ENCODE assay signal across 27 cellular contexts in the genomic region with DNA sequence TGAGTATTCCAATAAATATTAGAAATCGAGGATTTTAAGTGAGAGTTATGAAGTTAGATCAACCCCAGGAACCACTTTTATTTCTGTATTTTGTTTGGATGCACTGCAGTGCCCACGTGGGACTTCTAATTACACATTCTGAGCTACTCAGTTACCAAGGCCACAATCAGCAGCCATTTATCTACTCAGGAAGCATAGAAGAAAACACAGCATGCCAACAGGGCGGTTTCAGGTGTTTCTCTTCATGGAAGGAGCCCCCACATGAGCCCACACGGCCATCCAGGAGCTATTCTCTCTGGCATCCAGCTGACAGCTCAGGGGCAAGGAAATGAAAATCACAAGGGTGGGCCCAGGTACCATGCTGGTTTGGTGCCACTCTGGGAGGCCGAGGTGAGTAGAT.
A peak's percentile ranks its signal among the peaks of the same experiment; 100 is the strongest.
DNase-seq lines count a peak whose midpoint lies in the region; ATAC-seq, FAIRE-seq and TF ChIP-seq lines count a peak whose summit lies in the region.
"Had no signal": no experiment of that assay in that cellular context is flagged by ENCODE, and none has a peak within 500 bp of the region (broad histone marks: within the 10 kb centered on the region; RNA-seq: fewer than 3 reads in every experiment).

No MANE protein-coding gene starts in this region.

- TF ChIP-seq EP300 in HepG2 (IDR thresholded peaks at IDR 0.05; ENCODE audit: low read depth in 2 of 2, low read length in 2 of 2) (no peak), HepG2 (CRISPR knock-in tag; IDR thresholded peaks at IDR 0.05; ENCODE audit: borderline replicate concordance) (no peak)

- no peaks in the 10 kb centered on the region for H4K20me1 ChIP-seq in HepG2 (ENCODE audit: insufficient read depth, low read length)

- H3K9ac ChIP-seq in HepG2 (ENCODE audit: insufficient read depth, low read depth, low read length) (peak overlapping the region; percentile 8; the same call in 1 of the 2 replicates), subcutaneous abdominal adipose tissue (ENCODE audit: low read length in 5 of 5) (no peak overlapping the region)

- H3K9me3 ChIP-seq in HepG2 (ENCODE audit: low read length) (no peaks in the 10 kb centered on the region), subcutaneous abdominal adipose tissue (ENCODE audit: control insufficient read depth in 5 of 5, low read length in 5 of 5) (no peaks in the 10 kb centered on the region)
- H3K9me3 ChIP-seq: Peyer's patch, SJSA1, testis had no signal

- H3K36me3 ChIP-seq in HepG2 (replicated peaks in 1 of 2; ENCODE audit: control insufficient read depth in 1 of 2, insufficient read depth in 2 of 2, low read length in 2 of 2) (peaks cover 0 to 5% of the 10 kb centered on the region in 2 experiments; a peak in 1 of 5 replicates), subcutaneous abdominal adipose tissue (ENCODE audit: control insufficient read depth in 5 of 5, insufficient read depth in 5 of 5, low read length in 5 of 5) (peaks cover 0 to 3% (median 0%) of the 10 kb centered on the region in 5 donors)
- H3K36me3 ChIP-seq: Peyer's patch, SJSA1 had no signal

- no peaks in the 10 kb centered on the region for H3K27me3 Mint-ChIP-seq in activated CD4-positive, alpha-beta T cell treated with anti-CD3 and anti-CD28 coated beads, Interleukin-2, amount 10 ng/mL, durations not matched to agents 24 days and 14 days
- no peaks in the 10 kb centered on the region for H3K27me3 Mint-ChIP-seq in natural killer cell (ENCODE audit: low read depth in 2 of 2)
- no peaks in the 10 kb centered on the region for H3K27me3 Mint-ChIP-seq in natural killer cell treated with Interleukin-12 subunit alpha and Interleukin-12 subunit beta and Interleukin-15 and Interleukin-18, amount 100 ng/mL, for 72 hours

- no peak for FAIRE-seq in HepG2 (lab: Jason Lieb, UNC)
- FAIRE-seq: astrocyte, urothelium cell line had no signal

- no peak overlapping the region for H3K4me2 ChIP-seq in HepG2 (ENCODE audit: low read depth, low read length)
- H3K4me2 ChIP-seq: smooth muscle cell had no signal

- H3K27ac ChIP-seq in HepG2 (ENCODE audit: extremely low read length, insufficient read depth, low read length) (peak overlapping the region; percentile 45), subcutaneous abdominal adipose tissue (ENCODE audit: low read depth, low read length) (peak overlapping the region; percentile 18)
- H3K27ac ChIP-seq: SJSA1, testis had no signal

- ATAC-seq in natural killer cell (no peak), HepG2 (no peak), GM18519 (IDR thresholded peaks at IDR 0.05; ENCODE audit: low FRiP score, unreplicated experiment) (no peak)
- no peak for ATAC-seq in natural killer cell treated with Interleukin-12 subunit alpha and Interleukin-12 subunit beta and Interleukin-15 and Interleukin-18, amount 100 ng/mL, for 72 hours

- H3K4me1 ChIP-seq in HepG2 (ENCODE audit: insufficient read depth, low read length) (peaks cover 53% of the 10 kb centered on the region), subcutaneous abdominal adipose tissue (ENCODE audit: control insufficient read depth in 5 of 5, insufficient read depth in 5 of 5, low read length in 5 of 5) (peaks cover 0 to 42% (median 38%) of the 10 kb centered on the region in 5 donors)
- H3K4me1 ChIP-seq: testis had no signal

- peaks cover 64% of the 10 kb centered on the region for H3K79me2 ChIP-seq in HepG2 (ENCODE audit: insufficient read depth, low read length)

- in situ Hi-C loops in HepG2 (cut with HindIII; ENCODE audit: extremely low pct_ligation_motif_present, low pct_unique_long_range_greater_than_20kb) = no loop called here

- no peak overlapping the region for H3K27ac Mint-ChIP-seq in activated CD4-positive, alpha-beta T cell treated with anti-CD3 and anti-CD28 coated beads, Interleukin-2, amount 10 ng/mL, durations not matched to agents 24 days and 14 days
- H3K27ac Mint-ChIP-seq in natural killer cell = peak overlapping the region; percentile 36 to 96
- H3K27ac Mint-ChIP-seq in natural killer cell treated with Interleukin-12 subunit alpha and Interleukin-12 subunit beta and Interleukin-15 and Interleukin-18, amount 100 ng/mL, for 72 hours = peak overlapping the region in 1 of 2 donors; percentile 53
- H3K27ac Mint-ChIP-seq: T-helper 1 cell treated with Interleukin-12 subunit alpha and Interleukin-12 subunit beta and Interleukin-4 antibody, amounts not matched to agents 30 μg/mL and 1 μg/mL, for 36 hours had no signal

- no peak overlapping the region for H3K4me3 Mint-ChIP-seq in activated CD4-positive, alpha-beta T cell treated with anti-CD3 and anti-CD28 coated beads, Interleukin-2, amount 10 ng/mL, durations not matched to agents 24 days and 14 days
- H3K4me3 Mint-ChIP-seq in natural killer cell = no peak overlapping the region
- H3K4me3 Mint-ChIP-seq in natural killer cell treated with Interleukin-12 subunit alpha and Interleukin-12 subunit beta and Interleukin-15 and Interleukin-18, amount 100 ng/mL, for 72 hours = no peak overlapping the region
- H3K4me3 Mint-ChIP-seq: T-helper 1 cell treated with Interleukin-12 subunit alpha and Interleukin-12 subunit beta and Interleukin-4 antibody, amounts not matched to agents 30 μg/mL and 1 μg/mL, for 36 hours had no signal

- peak; percentile 69 for DNase-seq in activated CD4-positive, alpha-beta T cell treated with anti-CD3 and anti-CD28 coated beads, Interleukin-2, amount 10 ng/mL, durations not matched to agents 24 days and 14 days
- DNase-seq in activated CD4-positive, alpha-beta T cell treated with anti-CD3 and anti-CD28 coated beads for 48 hours = no peak
- DNase-seq in natural killer cell (no peak), HepG2 (ENCODE audit: low spot score) (no peak)
- no peak for DNase-seq in natural killer cell treated with Interleukin-12 subunit alpha and Interleukin-12 subunit beta and Interleukin-15 and Interleukin-18, amount 100 ng/mL, for 72 hours (ENCODE audit: low spot score)
- no peak for DNase-seq in stimulated activated CD4-positive, alpha-beta T cell treated with anti-CD3 and anti-CD28 coated beads, Interleukin-4, amount 100 ng/mL, for 1 hour
- DNase-seq: activated CD4-positive, alpha-beta T cell treated with anti-CD3 and anti-CD28 coated beads for 4 hours; activated naive CD4-positive, alpha-beta T cell treated with Interleukin-2 at 50 U/mL for 16 hours; DMS53; dorsolateral prefrontal cortex; GDM1; KG1; mammary epithelial cell; NCI-H1436 treated with DMSO at 0.1 percent for 48 hours; NCI-H2171; NCI-H524; occipital lobe; Peyer's patch; stimulated activated naive CD4-positive, alpha-beta T cell; testis had no signal

- no TSS peak for BruUV-seq in HepG2 (replicated peaks; lab: Mats Ljungman, UMichigan)

- no peak overlapping the region for H2AFZ ChIP-seq in HepG2 (ENCODE audit: low read length)

- intact Hi-C loops in activated CD4-positive, alpha-beta T cell treated with anti-CD3 and anti-CD28 coated beads, Interleukin-2, amount 10 ng/mL, durations not matched to agents 24 days and 14 days (cut with micrococcal nuclease) = no loop called here
- intact Hi-C loops in natural killer cell (cut with micrococcal nuclease) = no loop called here
- intact Hi-C loops in HepG2 (cut with micrococcal nuclease; ENCODE audit: unreplicated experiment) = no loop called here

- CTCF ChIA-PET in HepG2 (lab: Yijun Ruan, JAX; ENCODE audit: low intra/inter-chr PET ratio, low total read pairs) = no interaction called here

- no peak overlapping the region for H3K4me3 ChIP-seq in HepG2 (replicated peaks in 1 of 3; ENCODE audit: insufficient read depth in 1 of 3, low read depth in 2 of 3, low read length in 3 of 3)
- no peak overlapping the region for H3K4me3 ChIP-seq in subcutaneous abdominal adipose tissue (ENCODE audit: low read depth in 1 of 5, low read length in 5 of 5)
- H3K4me3 ChIP-seq: dorsolateral prefrontal cortex, Peyer's patch, SJSA1, smooth muscle cell, testis had no signal

- peaks cover 18% of the 10 kb centered on the region for H3K36me3 Mint-ChIP-seq in activated CD4-positive, alpha-beta T cell treated with anti-CD3 and anti-CD28 coated beads, Interleukin-2, amount 10 ng/mL, durations not matched to agents 24 days and 14 days (ENCODE audit: low read depth)
- no peaks in the 10 kb centered on the region for H3K36me3 Mint-ChIP-seq in natural killer cell
- no peaks in the 10 kb centered on the region for H3K36me3 Mint-ChIP-seq in natural killer cell treated with Interleukin-12 subunit alpha and Interleukin-12 subunit beta and Interleukin-15 and Interleukin-18, amount 100 ng/mL, for 72 hours

- H3K27me3 ChIP-seq in HepG2 (ENCODE audit: control insufficient read depth in 1 of 2, insufficient read depth in 2 of 2, low read length in 2 of 2) (no peaks in the 10 kb centered on the region), subcutaneous abdominal adipose tissue (ENCODE audit: control insufficient read depth in 5 of 5, insufficient read depth in 4 of 5, low read length in 5 of 5) (no peaks in the 10 kb centered on the region)
- H3K27me3 ChIP-seq: dorsolateral prefrontal cortex, Peyer's patch, SJSA1, testis had no signal

- no peak for TF ChIP-seq RAD21 in HepG2 (CRISPR knock-in tag; IDR thresholded peaks at IDR 0.05)

- H3K9me3 Mint-ChIP-seq in activated CD4-positive, alpha-beta T cell treated with anti-CD3 and anti-CD28 coated beads, Interleukin-2, amount 10 ng/mL, durations not matched to agents 24 days and 14 days = no peaks in the 10 kb centered on the region
- no peaks in the 10 kb centered on the region for H3K9me3 Mint-ChIP-seq in natural killer cell
- H3K9me3 Mint-ChIP-seq in natural killer cell treated with Interleukin-12 subunit alpha and Interleukin-12 subunit beta and Interleukin-15 and Interleukin-18, amount 100 ng/mL, for 72 hours = no peaks in the 10 kb centered on the region
- H3K9me3 Mint-ChIP-seq: T-helper 1 cell treated with Interleukin-12 subunit alpha and Interleukin-12 subunit beta and Interleukin-4 antibody, amounts not matched to agents 30 μg/mL and 1 μg/mL, for 36 hours had no signal

- POLR2A ChIA-PET in HepG2 (lab: Yijun Ruan, JAX) = no interaction called here

- TF ChIP-seq CTCF in natural killer cell (IDR thresholded peaks at IDR 0.05) = no peak
- TF ChIP-seq CTCF in HepG2 (CRISPR knock-in tag; IDR thresholded peaks at IDR 0.05) = no peak

- H3K4me1 Mint-ChIP-seq in activated CD4-positive, alpha-beta T cell treated with anti-CD3 and anti-CD28 coated beads, Interleukin-2, amount 10 ng/mL, durations not matched to agents 24 days and 14 days = peaks cover 24% of the 10 kb centered on the region
- peaks cover 62 to 77% of the 10 kb centered on the region in 2 donors for H3K4me1 Mint-ChIP-seq in natural killer cell
- H3K4me1 Mint-ChIP-seq in natural killer cell treated with Interleukin-12 subunit alpha and Interleukin-12 subunit beta and Interleukin-15 and Interleukin-18, amount 100 ng/mL, for 72 hours (ENCODE audit: low read depth in 2 of 2) = peaks cover 28 to 55% of the 10 kb centered on the region in 2 donors

- 93% methylated on average over 5 of the region's 5 CpGs for WGBS in HepG2 (ENCODE audit: low lambda C conversion rate)

- TF ChIP-seq POLR2A in HepG2 (IDR thresholded peaks at IDR 0.05; ENCODE audit: insufficient read depth in 1 of 2, low read depth in 2 of 2, low read length in 2 of 2) = no peak
